11 cellular contexts compared by ENCODE assay signal in the genomic region with DNA sequence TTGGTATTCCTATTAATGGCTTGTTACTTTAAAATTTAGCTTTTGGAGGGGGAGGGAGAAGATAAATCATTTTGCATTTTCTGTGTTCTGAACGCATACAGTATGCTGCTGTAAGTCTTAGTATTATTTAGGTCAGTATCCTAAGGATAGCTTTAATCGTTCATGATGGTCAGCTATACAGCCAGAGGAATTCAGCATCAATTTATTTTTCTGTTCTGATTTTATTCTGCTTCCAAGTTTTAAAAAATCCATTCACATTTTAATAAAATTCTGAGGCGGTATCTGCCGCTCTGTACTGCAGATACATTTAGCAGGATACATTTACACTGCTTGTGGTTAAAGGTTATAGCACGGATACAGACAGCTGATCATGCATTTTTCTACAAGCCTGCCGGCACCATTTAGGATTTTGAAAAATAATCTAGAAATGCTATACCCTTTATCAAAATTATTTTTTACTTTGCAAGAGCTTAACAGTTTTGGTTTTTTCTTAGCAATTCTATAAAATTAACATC. TPM values are rescaled to one million over a fixed set of nuclear protein-coding genes. Genes with fewer than 3 reads are reported as not detected.
A peak's percentile ranks its signal among the peaks of the same experiment; 100 is the strongest.
DNase-seq lines count a peak whose midpoint lies in the region; ATAC-seq and TF ChIP-seq lines count a peak whose summit lies in the region.
"Had no signal": no experiment of that assay in that cellular context is flagged by ENCODE, and none has a peak within 500 bp of the region (broad histone marks: within the 10 kb centered on the region; RNA-seq: fewer than 3 reads in every experiment).

No MANE protein-coding gene starts in this region.

- H3K27me3 Mint-ChIP-seq in nephron (ENCODE audit: low read depth): no peaks in the 10 kb centered on the region

- H3K36me3 ChIP-seq in BJ (ENCODE audit: control insufficient read depth, insufficient read depth, low read length): no peaks in the 10 kb centered on the region
- H3K36me3 ChIP-seq: cardiac muscle cell, prostate gland had no signal

- H3K4me3 ChIP-seq in BJ (ENCODE audit: low read depth, low read length): peak overlapping the region; percentile 12
- H3K4me3 ChIP-seq: cardiac muscle cell, prostate gland had no signal

- POLR2A ChIA-PET in BJ (lab: Charles Lee): no interaction called here

- DNase-seq in BJ (ENCODE audit: low read depth): no peak
- DNase-seq in NCI-H1694 treated with DMSO at 0.1 percent for 48 hours (lab: John Stamatoyannopoulos, UW): peak; percentile 63
- DNase-seq in cerebellar cortex (ENCODE audit: low spot score): peak; percentile 58
- DNase-seq in germinal center (ENCODE audit: low spot score): no peak
- no peak for DNase-seq in SW 1271 (lab: John Stamatoyannopoulos, UW)
- DNase-seq in stimulated activated naive CD4-positive, alpha-beta T cell (lab: John Stamatoyannopoulos, UW): no peak
- DNase-seq: activated CD4-positive, CD25-positive, alpha-beta regulatory T cell treated with anti-CD3 and anti-CD28 coated beads, Interleukin-2, amount 50 U/mL, for 72 hours had no signal

- CTCF ChIA-PET in BJ (lab: Yijun Ruan, JAX): interaction anchor here (1.0 to 1.4 kb wide), 5 partner anchors 11 to 19 kb away, joined by 3 to 5 read pairs (median 3); no protein-coding TSS in a partner anchor

- peak overlapping the region; percentile 94 to 99 (median 99) for H3K27ac Mint-ChIP-seq in nephron

- no peak for ATAC-seq in HG02623 (IDR thresholded peaks at IDR 0.05; ENCODE audit: unreplicated experiment)

- H3K9me3 Mint-ChIP-seq in nephron: no peaks in the 10 kb centered on the region

- H3K27me3 ChIP-seq in BJ (ENCODE audit: control insufficient read depth, insufficient read depth, low read length): no peaks in the 10 kb centered on the region
- H3K27me3 ChIP-seq: cardiac muscle cell had no signal

- TF ChIP-seq CTCF in BJ (IDR thresholded peaks at IDR 0.05; ENCODE audit: insufficient read depth, low read depth, low read length) (no peak), nephron (IDR thresholded peaks at IDR 0.05; ENCODE audit: unreplicated experiment in 3 of 3) (no peak)

- H3K4me1 Mint-ChIP-seq in nephron: peaks cover 50% of the 10 kb centered on the region

- peak overlapping the region; percentile 46 to 88 (median 83) for H3K4me3 Mint-ChIP-seq in nephron

- peaks cover 6% of the 10 kb centered on the region for H3K36me3 Mint-ChIP-seq in nephron (ENCODE audit: low read depth)

RNA-seq across cellular contexts. Expression of a gene that starts 17.8 kb away (rescaled TPM):
- polyA plus RNA-seq in BJ (2011; rRNA removed): 62.0 and 77.4 TPM in 2 replicates
- 92.7 and 105 TPM in 2 replicates for polyA minus RNA-seq in BJ (2011; rRNA and poly(A)+ RNA removed)

Comparison
In these comparisons a context has a peak if more than half of its experiments do, and no peak if none do; other contexts are left out.
1. DNase-seq: peak in NCI-H1694 treated with DMSO at 0.1 percent for 48 hours (single experiment) and cerebellar cortex (single experiment); none in BJ (single experiment), germinal center (single experiment), SW 1271 (0 of 2) and stimulated activated naive CD4-positive, alpha-beta T cell (0 of 6).